Comparison of ENCODE assay signal across 16 cellular contexts in the genomic region with DNA sequence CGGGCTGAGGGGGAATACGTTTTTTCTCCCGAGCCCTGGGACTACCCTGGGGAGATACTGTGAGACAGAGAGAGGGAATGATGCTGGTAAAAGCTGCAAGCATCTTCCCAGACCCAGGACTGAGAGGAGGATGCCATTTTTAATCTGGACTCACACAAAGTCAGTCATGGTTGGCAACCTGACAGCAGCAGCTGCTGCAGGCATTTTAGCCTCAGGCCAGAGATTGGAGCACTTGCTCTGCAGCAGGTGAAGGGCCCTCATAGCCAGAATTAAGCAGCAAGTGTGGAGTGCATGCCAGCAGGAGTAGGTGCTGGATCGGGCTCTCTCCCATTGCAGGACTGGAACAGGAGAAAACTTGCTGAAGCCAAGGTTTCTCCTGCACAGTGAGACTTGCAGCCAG.
DNase-seq lines count a peak whose midpoint lies in the region; ATAC-seq and TF ChIP-seq lines count a peak whose summit lies in the region.
"Had no signal": no experiment of that assay in that cellular context is flagged by ENCODE, and none has a peak within 500 bp of the region (broad histone marks: within the 10 kb centered on the region; RNA-seq: fewer than 3 reads in every experiment).

No MANE protein-coding gene starts in this region.

- peak; percentile 37 for DNase-seq in COR-L47 (lab: John Stamatoyannopoulos, UW)
- DNase-seq in LHCN-M2 (ENCODE audit: low read depth), result peak; percentile 31
- DNase-seq in NCI-H774 (lab: John Stamatoyannopoulos, UW), result peak; percentile 19
- peak; percentile 17 for DNase-seq in middle frontal gyrus (ENCODE audit: extremely low spot score, low spot score)
- DNase-seq in iPS-NIHi7 (ENCODE audit: extremely low spot score), result no peak
- DNase-seq in lower leg skin (ENCODE audit: low spot score in 2 of 2), result no peak
- no peak for DNase-seq in activated naive CD4-positive, alpha-beta T cell treated with anti-CD3 and anti-CD28 coated beads, Interleukin-2, amount 50 U/mL, for 16 hours
- DNase-seq: activated CD4-positive, CD25-positive, alpha-beta regulatory T cell treated with anti-CD3 and anti-CD28 coated beads, Interleukin-2, amount 50 U/mL, for 72 hours; activated T-cell treated with anti-CD3 and anti-CD28 coated beads, Interleukin-2, amount 50 U/mL, for 1 hour; C1 segment of cervical spinal cord; GOT3; left colon; natural killer cell; T-helper 1 cell had no signal

- no peak for TF ChIP-seq POLR2A in lower leg skin (IDR thresholded peaks at IDR 0.05)

- no peak overlapping the region for H3K4me3 ChIP-seq in lower leg skin (ENCODE audit: low read depth, poor library complexity, severe bottlenecking)
- H3K4me3 ChIP-seq: right atrium auricular region had no signal

- WGBS in lower leg skin, 2 donors, result 44 to 58% methylated on average over 4 of the region's 4 CpGs

- intact Hi-C loops in lower leg skin (cut with DNase I; ENCODE audit: low total_unique reads), result no loop called here

- TF ChIP-seq CTCF in lower leg skin (IDR thresholded peaks at IDR 0.05), result no peak

- ATAC-seq in GM21529 (IDR thresholded peaks at IDR 0.05; ENCODE audit: unreplicated experiment), result no peak
- ATAC-seq: left colon, natural killer cell had no signal

Comparison
In these comparisons a context has a peak if more than half of its experiments do, and no peak if none do; other contexts are left out.
1. DNase-seq: peak in COR-L47 (single experiment), LHCN-M2 (single experiment), NCI-H774 (single experiment) and middle frontal gyrus (single experiment); none in iPS-NIHi7 (single experiment), lower leg skin (0 of 2) and activated naive CD4-positive, alpha-beta T cell treated with anti-CD3 and anti-CD28 coated beads, Interleukin-2, amount 50 U/mL, for 16 hours (single experiment).